8 cellular contexts compared by ENCODE assay signal in the genomic region with DNA sequence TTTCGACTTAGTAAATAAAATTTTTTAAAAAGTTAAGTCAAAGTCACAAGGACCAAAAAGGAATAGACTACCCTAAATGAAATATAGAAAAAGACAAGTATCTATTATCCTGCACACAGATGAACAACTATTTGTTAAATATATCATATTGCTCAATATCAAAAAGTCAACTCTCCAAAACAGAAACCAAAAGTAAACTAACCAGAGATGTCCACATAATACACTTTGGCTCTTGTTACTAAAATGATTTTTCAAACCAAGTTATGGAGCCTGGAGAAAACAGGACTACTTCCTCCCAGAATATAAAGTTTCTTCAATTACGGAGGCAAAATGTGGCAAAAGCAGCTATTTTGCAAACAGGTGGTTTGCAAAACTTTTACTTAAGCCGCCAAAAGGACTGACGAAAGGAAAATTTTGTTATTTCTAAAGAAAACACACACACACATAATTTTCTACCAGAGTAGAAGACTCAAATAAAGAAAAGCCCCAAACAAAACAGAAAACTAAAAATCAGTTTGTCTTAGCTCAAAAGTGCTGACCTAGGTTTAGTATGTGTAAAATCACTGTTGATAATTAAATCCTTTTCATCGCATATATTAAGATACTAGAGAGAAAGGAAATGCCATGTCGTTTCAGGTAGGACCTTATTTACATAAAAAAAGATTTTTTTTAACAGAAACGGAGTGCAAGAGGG. TPM values are rescaled to one million over a fixed set of nuclear protein-coding genes. Genes with fewer than 3 reads are reported as not detected.
DNase-seq lines count a peak whose midpoint lies in the region; ATAC-seq and TF ChIP-seq lines count a peak whose summit lies in the region.

No MANE protein-coding gene starts in this region.

- CTCF ChIA-PET in activated CD8-positive, alpha-beta T cell treated with anti-CD3 and anti-CD28 coated beads, Interleukin-2, amount 10 ng/mL, durations not matched to agents 7 days and 5 days (lab: Charles Lee) = interaction anchor here (1.1 to 2.0 kb wide), 5 partner anchors 9 to 21 kb away, joined by 3 to 7 read pairs (median 4); no protein-coding TSS in a partner anchor

- TF ChIP-seq CTCF in heart left ventricle (IDR thresholded peaks at IDR 0.05) (no peak), suprapubic skin (IDR thresholded peaks at IDR 0.05) (no peak), foreskin keratinocyte (conservative IDR thresholded peaks at IDR 0.05) (no peak)

- H3K9me3 Mint-ChIP-seq in activated CD8-positive, alpha-beta T cell treated with anti-CD3 and anti-CD28 coated beads, Interleukin-2, amount 10 ng/mL, durations not matched to agents 7 days and 5 days (ENCODE audit: insufficient read depth) = no peaks in the 10 kb centered on the region

- no peaks in the 10 kb centered on the region for H3K27me3 Mint-ChIP-seq in activated CD8-positive, alpha-beta T cell treated with anti-CD3 and anti-CD28 coated beads, Interleukin-2, amount 10 ng/mL, durations not matched to agents 7 days and 5 days (ENCODE audit: low read depth)

- H3K4me3 Mint-ChIP-seq in activated CD8-positive, alpha-beta T cell treated with anti-CD3 and anti-CD28 coated beads, Interleukin-2, amount 10 ng/mL, durations not matched to agents 7 days and 5 days = peak overlapping the region; percentile 92

- H3K4me1 ChIP-seq in heart left ventricle (peaks cover 0 to 38% (median 16%) of the 10 kb centered on the region in 12 donors), iPS-20b (ENCODE audit: insufficient read depth, low read length) (peaks cover 9% of the 10 kb centered on the region), suprapubic skin (peaks cover 21% of the 10 kb centered on the region), foreskin keratinocyte (peaks cover 5% of the 10 kb centered on the region)

- TF ChIP-seq POLR2A in heart left ventricle (IDR thresholded peaks at IDR 0.05) = no peak
- TF ChIP-seq POLR2A in suprapubic skin (IDR thresholded peaks at IDR 0.05) = no peak

- H3K36me3 ChIP-seq in heart left ventricle (no peaks in the 10 kb centered on the region), iPS-20b (ENCODE audit: insufficient read depth, low read depth, low read length) (no peaks in the 10 kb centered on the region), suprapubic skin (no peaks in the 10 kb centered on the region)

- H3K36me3 Mint-ChIP-seq in activated CD8-positive, alpha-beta T cell treated with anti-CD3 and anti-CD28 coated beads, Interleukin-2, amount 10 ng/mL, durations not matched to agents 7 days and 5 days (ENCODE audit: low read depth) = peaks cover 16% of the 10 kb centered on the region

- no peaks in the 10 kb centered on the region for H3K27me3 ChIP-seq in heart left ventricle
- peaks cover 24% of the 10 kb centered on the region for H3K27me3 ChIP-seq in iPS-20b (ENCODE audit: insufficient read depth, low read length)
- no peaks in the 10 kb centered on the region for H3K27me3 ChIP-seq in suprapubic skin
- no peaks in the 10 kb centered on the region for H3K27me3 ChIP-seq in foreskin keratinocyte

- no peaks in the 10 kb centered on the region for H3K9me3 ChIP-seq in heart left ventricle
- no peaks in the 10 kb centered on the region for H3K9me3 ChIP-seq in iPS-20b (ENCODE audit: insufficient read depth, low read depth, low read length)
- no peaks in the 10 kb centered on the region for H3K9me3 ChIP-seq in suprapubic skin

- POLR2A ChIA-PET in activated CD8-positive, alpha-beta T cell treated with anti-CD3 and anti-CD28 coated beads, Interleukin-2, amount 10 ng/mL, durations not matched to agents 7 days and 5 days (lab: Charles Lee) = interaction anchor here (0.6 to 2.3 kb wide), 9 partner anchors 8 to 129 kb away, joined by 3 to 11 read pairs (median 4); no protein-coding TSS in a partner anchor

- H3K27ac ChIP-seq in heart left ventricle = peak overlapping the region; percentile 16 to 95 (median 93)
- no peak overlapping the region for H3K27ac ChIP-seq in iPS-20b (ENCODE audit: low read length)
- H3K27ac ChIP-seq in suprapubic skin = peak overlapping the region; percentile 93
- no peak overlapping the region for H3K27ac ChIP-seq in foreskin keratinocyte

- TF ChIP-seq EP300 in suprapubic skin (IDR thresholded peaks at IDR 0.05) = no peak

- no peak for DNase-seq in heart left ventricle
- no peak for DNase-seq in Right ventricle myocardium inferior (ENCODE audit: missing footprints)
- no peak for DNase-seq in activated CD8-positive, alpha-beta T cell treated with anti-CD3 and anti-CD28 coated beads, Interleukin-2, amount 10 ng/mL, durations not matched to agents 7 days and 5 days
- no peak for DNase-seq in suprapubic skin (ENCODE audit: low spot score in 2 of 2)
- DNase-seq in DMS79 (lab: John Stamatoyannopoulos, UW) = no peak
- no peak for DNase-seq in foreskin keratinocyte

- peak overlapping the region; percentile 80 to 99 (median 88) for H3K4me3 ChIP-seq in heart left ventricle
- peak overlapping the region; percentile 87 for H3K4me3 ChIP-seq in iPS-20b (ENCODE audit: low read length)
- H3K4me3 ChIP-seq in suprapubic skin = peak overlapping the region; percentile 90

- H3K4me1 Mint-ChIP-seq in activated CD8-positive, alpha-beta T cell treated with anti-CD3 and anti-CD28 coated beads, Interleukin-2, amount 10 ng/mL, durations not matched to agents 7 days and 5 days (ENCODE audit: low read depth) = peaks cover 44% of the 10 kb centered on the region

- no peak overlapping the region for H3K9ac ChIP-seq in iPS-20b (ENCODE audit: low read depth, low read length)

- ATAC-seq in heart left ventricle = no peak
- ATAC-seq in Right ventricle myocardium inferior = no peak
- ATAC-seq in activated CD8-positive, alpha-beta T cell treated with anti-CD3 and anti-CD28 coated beads, Interleukin-2, amount 10 ng/mL, durations not matched to agents 7 days and 5 days = no peak
- no peak for ATAC-seq in foreskin keratinocyte
- no peak for ATAC-seq in HG03354 (IDR thresholded peaks at IDR 0.05; ENCODE audit: poor library complexity, severe bottlenecking, unreplicated experiment)

- intact Hi-C loops in heart left ventricle (cut with DNase I) (loop anchor here in 1 of 10 donors (5.0 kb wide), 1 partner anchor 67 kb away; no protein-coding TSS in a partner anchor), Right ventricle myocardium inferior (cut with DNase I) (no loop called here)

- 23 to 36% (median 24%) methylated on average over 7 of the region's 7 CpGs for WGBS in heart left ventricle, 4 donors
- 17% methylated on average over 7 of the region's 7 CpGs for WGBS in suprapubic skin

- H3K27ac Mint-ChIP-seq in activated CD8-positive, alpha-beta T cell treated with anti-CD3 and anti-CD28 coated beads, Interleukin-2, amount 10 ng/mL, durations not matched to agents 7 days and 5 days = peak overlapping the region; percentile 95

RNA-seq across cellular contexts. Expression of a gene that starts 1.1 kb away (rescaled TPM):
- total RNA-seq in heart left ventricle (10 to 100 TPM in 2 of 9 donors, 1 to 10 TPM in 7; 7.1 to 38.4 (median 8.0) TPM), Right ventricle myocardium inferior (12.3 TPM), suprapubic skin (10 to 100 TPM; 10.1 to 31.9 (median 11.6) TPM), foreskin keratinocyte (2.8 and 3.0 TPM in 2 replicates)
- polyA plus RNA-seq in heart left ventricle (1 to 10 TPM; 2.6 to 3.9 TPM), foreskin keratinocyte (0.71 and 0.94 TPM in 2 replicates)
- 10 to 100 TPM; 41.1 to 43.3 TPM for total RNA-seq in activated CD8-positive, alpha-beta T cell treated with anti-CD3 and anti-CD28 coated beads, Interleukin-2, amount 10 ng/mL, durations not matched to agents 7 days and 5 days

Comparison
In these comparisons a context has a peak if more than half of its experiments do, and no peak if none do; other contexts are left out.
1. H3K27ac ChIP-seq: peak in heart left ventricle (12 of 12) and suprapubic skin (single experiment); none in iPS-20b (single experiment) and foreskin keratinocyte (single experiment).
2. Peak in every context shown above with its lines, with median percentiles within 50 percentile points of each other: H3K4me3 ChIP-seq.